ENCODE assay signal across 1 cellular context in the genomic region with DNA sequence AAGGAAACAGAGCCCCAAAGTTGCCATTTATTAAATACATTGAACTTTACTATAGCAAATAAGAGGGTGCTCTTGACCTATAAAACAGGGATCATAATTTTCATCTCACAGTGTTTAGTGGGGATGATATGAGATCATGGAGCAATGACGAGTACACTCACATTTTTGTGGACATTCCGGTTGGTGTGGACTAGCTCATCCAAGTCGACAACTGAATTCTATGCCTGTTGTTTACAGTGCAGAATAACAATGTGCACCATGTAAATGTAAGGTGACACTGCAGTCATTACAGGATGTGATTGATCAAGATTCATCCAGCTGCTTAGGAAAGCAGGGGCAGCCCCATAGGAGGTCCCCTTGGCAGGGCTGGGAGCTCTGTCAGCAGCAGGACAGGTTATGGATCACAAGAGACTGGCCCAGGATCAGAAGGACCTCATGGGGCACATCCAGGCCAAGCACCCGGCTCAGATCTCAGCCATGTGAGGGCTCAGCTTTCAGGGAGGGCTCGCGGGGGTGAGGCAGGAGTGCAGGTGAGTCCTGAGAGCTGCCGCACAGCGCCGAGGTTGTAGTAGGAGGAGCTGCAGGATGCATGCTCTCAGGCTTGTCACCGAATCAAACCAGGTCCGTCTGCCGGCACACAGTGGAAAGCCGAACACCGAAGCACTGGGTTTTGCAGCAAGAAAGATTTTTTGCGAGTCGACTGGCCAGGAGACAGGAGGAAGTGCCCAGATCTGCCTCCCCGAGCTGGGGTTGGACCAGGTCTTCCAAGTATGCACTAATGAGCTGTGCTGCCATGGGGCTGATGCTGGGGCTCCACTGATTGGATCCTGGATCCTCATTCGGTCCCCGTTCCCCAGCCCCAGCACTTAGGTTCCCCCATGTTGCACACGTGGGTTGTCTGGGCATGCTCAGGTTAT.
TF ChIP-seq lines count a peak whose summit lies in the region.

No MANE protein-coding gene starts in this region.

TF ChIP-seq in GM23338, 12 proteins besides CTCF, POLR2A, EP300 and RAD21 (continued from another document):
- TF ChIP-seq, protein P1, sequence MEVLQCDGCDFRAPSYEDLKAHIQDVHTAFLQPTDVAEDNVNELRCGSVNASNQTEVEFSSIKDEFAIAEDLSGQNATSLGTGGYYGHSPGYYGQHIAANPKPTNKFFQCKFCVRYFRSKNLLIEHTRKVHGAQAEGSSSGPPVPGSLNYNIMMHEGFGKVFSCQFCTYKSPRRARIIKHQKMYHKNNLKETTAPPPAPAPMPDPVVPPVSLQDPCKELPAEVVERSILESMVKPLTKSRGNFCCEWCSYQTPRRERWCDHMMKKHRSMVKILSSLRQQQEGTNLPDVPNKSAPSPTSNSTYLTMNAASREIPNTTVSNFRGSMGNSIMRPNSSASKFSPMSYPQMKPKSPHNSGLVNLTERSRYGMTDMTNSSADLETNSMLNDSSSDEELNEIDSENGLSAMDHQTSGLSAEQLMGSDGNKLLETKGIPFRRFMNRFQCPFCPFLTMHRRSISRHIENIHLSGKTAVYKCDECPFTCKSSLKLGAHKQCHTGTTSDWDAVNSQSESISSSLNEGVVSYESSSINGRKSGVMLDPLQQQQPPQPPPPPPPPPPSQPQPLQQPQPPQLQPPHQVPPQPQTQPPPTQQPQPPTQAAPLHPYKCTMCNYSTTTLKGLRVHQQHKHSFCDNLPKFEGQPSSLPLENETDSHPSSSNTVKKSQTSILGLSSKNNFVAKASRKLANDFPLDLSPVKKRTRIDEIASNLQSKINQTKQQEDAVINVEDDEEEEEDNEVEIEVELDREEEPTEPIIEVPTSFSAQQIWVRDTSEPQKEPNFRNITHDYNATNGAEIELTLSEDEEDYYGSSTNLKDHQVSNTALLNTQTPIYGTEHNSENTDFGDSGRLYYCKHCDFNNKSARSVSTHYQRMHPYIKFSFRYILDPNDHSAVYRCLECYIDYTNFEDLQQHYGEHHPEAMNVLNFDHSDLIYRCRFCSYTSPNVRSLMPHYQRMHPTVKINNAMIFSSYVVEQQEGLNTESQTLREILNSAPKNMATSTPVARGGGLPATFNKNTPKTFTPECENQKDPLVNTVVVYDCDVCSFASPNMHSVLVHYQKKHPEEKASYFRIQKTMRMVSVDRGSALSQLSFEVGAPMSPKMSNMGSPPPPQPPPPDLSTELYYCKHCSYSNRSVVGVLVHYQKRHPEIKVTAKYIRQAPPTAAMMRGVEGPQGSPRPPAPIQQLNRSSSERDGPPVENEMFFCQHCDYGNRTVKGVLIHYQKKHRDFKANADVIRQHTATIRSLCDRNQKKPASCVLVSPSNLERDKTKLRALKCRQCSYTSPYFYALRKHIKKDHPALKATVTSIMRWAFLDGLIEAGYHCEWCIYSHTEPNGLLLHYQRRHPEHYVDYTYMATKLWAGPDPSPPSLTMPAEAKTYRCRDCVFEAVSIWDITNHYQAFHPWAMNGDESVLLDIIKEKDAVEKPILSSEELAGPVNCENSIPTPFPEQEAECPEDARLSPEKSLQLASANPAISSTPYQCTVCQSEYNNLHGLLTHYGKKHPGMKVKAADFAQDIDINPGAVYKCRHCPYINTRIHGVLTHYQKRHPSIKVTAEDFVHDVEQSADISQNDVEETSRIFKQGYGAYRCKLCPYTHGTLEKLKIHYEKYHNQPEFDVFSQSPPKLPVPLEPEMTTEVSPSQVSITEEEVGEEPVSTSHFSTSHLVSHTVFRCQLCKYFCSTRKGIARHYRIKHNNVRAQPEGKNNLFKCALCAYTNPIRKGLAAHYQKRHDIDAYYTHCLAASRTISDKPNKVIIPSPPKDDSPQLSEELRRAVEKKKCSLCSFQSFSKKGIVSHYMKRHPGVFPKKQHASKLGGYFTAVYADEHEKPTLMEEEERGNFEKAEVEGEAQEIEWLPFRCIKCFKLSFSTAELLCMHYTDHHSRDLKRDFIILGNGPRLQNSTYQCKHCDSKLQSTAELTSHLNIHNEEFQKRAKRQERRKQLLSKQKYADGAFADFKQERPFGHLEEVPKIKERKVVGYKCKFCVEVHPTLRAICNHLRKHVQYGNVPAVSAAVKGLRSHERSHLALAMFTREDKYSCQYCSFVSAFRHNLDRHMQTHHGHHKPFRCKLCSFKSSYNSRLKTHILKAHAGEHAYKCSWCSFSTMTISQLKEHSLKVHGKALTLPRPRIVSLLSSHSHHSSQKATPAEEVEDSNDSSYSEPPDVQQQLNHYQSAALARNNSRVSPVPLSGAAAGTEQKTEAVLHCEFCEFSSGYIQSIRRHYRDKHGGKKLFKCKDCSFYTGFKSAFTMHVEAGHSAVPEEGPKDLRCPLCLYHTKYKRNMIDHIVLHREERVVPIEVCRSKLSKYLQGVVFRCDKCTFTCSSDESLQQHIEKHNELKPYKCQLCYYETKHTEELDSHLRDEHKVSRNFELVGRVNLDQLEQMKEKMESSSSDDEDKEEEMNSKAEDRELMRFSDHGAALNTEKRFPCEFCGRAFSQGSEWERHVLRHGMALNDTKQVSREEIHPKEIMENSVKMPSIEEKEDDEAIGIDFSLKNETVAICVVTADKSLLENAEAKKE (CRISPR knock-in tag; IDR thresholded peaks at IDR 0.05), result no peak
- TF ChIP-seq POLR2AphosphoS5 (IDR thresholded peaks at IDR 0.05; ENCODE audit: low read depth), result no peak
- TF ChIP-seq, protein P2, sequence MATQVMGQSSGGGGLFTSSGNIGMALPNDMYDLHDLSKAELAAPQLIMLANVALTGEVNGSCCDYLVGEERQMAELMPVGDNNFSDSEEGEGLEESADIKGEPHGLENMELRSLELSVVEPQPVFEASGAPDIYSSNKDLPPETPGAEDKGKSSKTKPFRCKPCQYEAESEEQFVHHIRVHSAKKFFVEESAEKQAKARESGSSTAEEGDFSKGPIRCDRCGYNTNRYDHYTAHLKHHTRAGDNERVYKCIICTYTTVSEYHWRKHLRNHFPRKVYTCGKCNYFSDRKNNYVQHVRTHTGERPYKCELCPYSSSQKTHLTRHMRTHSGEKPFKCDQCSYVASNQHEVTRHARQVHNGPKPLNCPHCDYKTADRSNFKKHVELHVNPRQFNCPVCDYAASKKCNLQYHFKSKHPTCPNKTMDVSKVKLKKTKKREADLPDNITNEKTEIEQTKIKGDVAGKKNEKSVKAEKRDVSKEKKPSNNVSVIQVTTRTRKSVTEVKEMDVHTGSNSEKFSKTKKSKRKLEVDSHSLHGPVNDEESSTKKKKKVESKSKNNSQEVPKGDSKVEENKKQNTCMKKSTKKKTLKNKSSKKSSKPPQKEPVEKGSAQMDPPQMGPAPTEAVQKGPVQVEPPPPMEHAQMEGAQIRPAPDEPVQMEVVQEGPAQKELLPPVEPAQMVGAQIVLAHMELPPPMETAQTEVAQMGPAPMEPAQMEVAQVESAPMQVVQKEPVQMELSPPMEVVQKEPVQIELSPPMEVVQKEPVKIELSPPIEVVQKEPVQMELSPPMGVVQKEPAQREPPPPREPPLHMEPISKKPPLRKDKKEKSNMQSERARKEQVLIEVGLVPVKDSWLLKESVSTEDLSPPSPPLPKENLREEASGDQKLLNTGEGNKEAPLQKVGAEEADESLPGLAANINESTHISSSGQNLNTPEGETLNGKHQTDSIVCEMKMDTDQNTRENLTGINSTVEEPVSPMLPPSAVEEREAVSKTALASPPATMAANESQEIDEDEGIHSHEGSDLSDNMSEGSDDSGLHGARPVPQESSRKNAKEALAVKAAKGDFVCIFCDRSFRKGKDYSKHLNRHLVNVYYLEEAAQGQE (IDR thresholded peaks at IDR 0.05; ENCODE audit: unreplicated experiment), result no peak
- TF ChIP-seq, protein P3, sequence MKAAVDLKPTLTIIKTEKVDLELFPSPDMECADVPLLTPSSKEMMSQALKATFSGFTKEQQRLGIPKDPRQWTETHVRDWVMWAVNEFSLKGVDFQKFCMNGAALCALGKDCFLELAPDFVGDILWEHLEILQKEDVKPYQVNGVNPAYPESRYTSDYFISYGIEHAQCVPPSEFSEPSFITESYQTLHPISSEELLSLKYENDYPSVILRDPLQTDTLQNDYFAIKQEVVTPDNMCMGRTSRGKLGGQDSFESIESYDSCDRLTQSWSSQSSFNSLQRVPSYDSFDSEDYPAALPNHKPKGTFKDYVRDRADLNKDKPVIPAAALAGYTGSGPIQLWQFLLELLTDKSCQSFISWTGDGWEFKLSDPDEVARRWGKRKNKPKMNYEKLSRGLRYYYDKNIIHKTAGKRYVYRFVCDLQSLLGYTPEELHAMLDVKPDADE (IDR thresholded peaks at IDR 0.05), result no peak
- no peak for TF ChIP-seq CREB1 (CRISPR knock-in tag; IDR thresholded peaks at IDR 0.05; ENCODE audit: low read depth)
- no peak for TF ChIP-seq EZH2 (IDR thresholded peaks at IDR 0.05; ENCODE audit: low read depth, unreplicated experiment)
